In genomic region chr22:20321552-20322211, GRCh38 we compare ENCODE assay signal across 7 cellular contexts. TPM values are rescaled to one million over a fixed set of nuclear protein-coding genes. Genes with fewer than 3 reads are reported as not detected.
DNase-seq lines count a peak whose midpoint lies in the region; ATAC-seq and TF ChIP-seq lines count a peak whose summit lies in the region.
"Not testable (repeated sequence)": the region's sequence is repeated elsewhere in the genome, so short reads cannot be mapped to it uniquely, and the experiment has no call there.

No MANE protein-coding gene starts in this region.

- H3K27me3 Mint-ChIP-seq in WTC11 (ENCODE audit: low read depth); activated T-cell treated with anti-CD3 and anti-CD28 coated beads, Interleukin-2, amount 50 U/mL, for 72 hours (ENCODE audit: low read depth); MCF 10A (ENCODE audit: insufficient read depth, unreplicated experiment); naive thymus-derived CD8-positive, alpha-beta T cell: not testable (repeated sequence)

- H3K27ac Mint-ChIP-seq in WTC11, result peak overlapping the region; percentile 82; the same call in 1 of the 2 replicates
- not testable (repeated sequence) for H3K27ac Mint-ChIP-seq in activated T-cell treated with anti-CD3 and anti-CD28 coated beads, Interleukin-2, amount 50 U/mL, for 72 hours; MCF 10A (ENCODE audit: low read depth, unreplicated experiment)
- peak overlapping the region in 9 of 10 donors; percentile 48 to 92 (median 80) for H3K27ac Mint-ChIP-seq in naive thymus-derived CD8-positive, alpha-beta T cell

- H3K36me3 ChIP-seq in heart right ventricle; skeletal muscle satellite cell (ENCODE audit: insufficient read depth, low read length): not testable (repeated sequence)

- peak; percentile 0 for DNase-seq in H4 (ENCODE audit: low spot score)
- peak; percentile 8 for DNase-seq in WTC11 (ENCODE audit: low spot score)
- DNase-seq in activated T-cell treated with anti-CD3 and anti-CD28 coated beads, Interleukin-2, amount 50 U/mL, for 72 hours; MCF 10A (ENCODE audit: unreplicated experiment); heart right ventricle; naive thymus-derived CD8-positive, alpha-beta T cell: not testable (repeated sequence)

- POLR2A ChIA-PET in WTC11 (lab: Charles Lee); MCF 10A (lab: Yijun Ruan, JAX); naive thymus-derived CD8-positive, alpha-beta T cell (lab: Charles Lee): not testable (repeated sequence)

- H3K4me1 ChIP-seq in heart right ventricle (peaks cover 13 to 46% (median 34%) of the 10 kb centered on the region in 9 donors), skeletal muscle satellite cell (ENCODE audit: control insufficient read depth, insufficient read depth, low read length) (peaks cover 38% of the 10 kb centered on the region)

- peaks cover 37% of the 10 kb centered on the region for H3K4me1 Mint-ChIP-seq in WTC11
- H3K4me1 Mint-ChIP-seq in activated T-cell treated with anti-CD3 and anti-CD28 coated beads, Interleukin-2, amount 50 U/mL, for 72 hours (ENCODE audit: low read depth), result peaks cover 66% of the 10 kb centered on the region
- H3K4me1 Mint-ChIP-seq in MCF 10A (ENCODE audit: insufficient read depth, unreplicated experiment), result not testable (repeated sequence)
- H3K4me1 Mint-ChIP-seq in naive thymus-derived CD8-positive, alpha-beta T cell, result peaks cover 27 to 66% (median 60%) of the 10 kb centered on the region in 4 donors

- H3K4me3 ChIP-seq in heart right ventricle, result peak overlapping the region in 6 of 10 donors; percentile 80 to 98 (median 93)
- peak overlapping the region; percentile 99 for H3K4me3 ChIP-seq in skeletal muscle satellite cell (ENCODE audit: low read length)

- not testable (repeated sequence) for TF ChIP-seq CTCF in WTC11 (IDR thresholded peaks at IDR 0.05); MCF 10A (IDR thresholded peaks at IDR 0.05; ENCODE audit: unreplicated experiment); heart right ventricle (IDR thresholded peaks at IDR 0.05)

- CTCF ChIA-PET in WTC11 (lab: Charles Lee); MCF 10A (lab: Yijun Ruan, JAX): not testable (repeated sequence)

- not testable (repeated sequence) for BruUV-seq in MCF 10A (replicated peaks; lab: Mats Ljungman, UMichigan)

- not testable (repeated sequence) for H3K9me3 Mint-ChIP-seq in WTC11; activated T-cell treated with anti-CD3 and anti-CD28 coated beads, Interleukin-2, amount 50 U/mL, for 72 hours; MCF 10A (ENCODE audit: unreplicated experiment); naive thymus-derived CD8-positive, alpha-beta T cell

- peak overlapping the region; percentile 91 for H3K4me3 Mint-ChIP-seq in WTC11
- peak overlapping the region; percentile 94 to 98 for H3K4me3 Mint-ChIP-seq in activated T-cell treated with anti-CD3 and anti-CD28 coated beads, Interleukin-2, amount 50 U/mL, for 72 hours
- H3K4me3 Mint-ChIP-seq in MCF 10A (ENCODE audit: unreplicated experiment), result peak overlapping the region; percentile 88
- peak overlapping the region; percentile 33 to 94 (median 90) for H3K4me3 Mint-ChIP-seq in naive thymus-derived CD8-positive, alpha-beta T cell

- peak overlapping the region in 7 of 10 donors; percentile 77 to 98 (median 93) for H3K27ac ChIP-seq in heart right ventricle

- H3K4me2 ChIP-seq in skeletal muscle satellite cell (ENCODE audit: low read length), result peak overlapping the region; percentile 97

- H3K36me3 Mint-ChIP-seq in WTC11; activated T-cell treated with anti-CD3 and anti-CD28 coated beads, Interleukin-2, amount 50 U/mL, for 72 hours (ENCODE audit: insufficient read depth in 2 of 2); MCF 10A (ENCODE audit: insufficient read depth, unreplicated experiment); naive thymus-derived CD8-positive, alpha-beta T cell: not testable (repeated sequence)

- WGBS in heart right ventricle, 2 donors, result 35 to 56% methylated on average over 7 of the region's 7 CpGs

- intact Hi-C loops in MCF 10A (cut with micrococcal nuclease), result not testable (repeated sequence)
- intact Hi-C loops in heart right ventricle (cut with DNase I), result loop anchor here in 2 of 10 donors (5.0 to 10.0 kb wide), 2 partner anchors 71 to 297 kb away; partner anchors contain the start of genes TANGO2 (in 1 of the 2) and ZNF74 (in 1 of the 2)

- not testable (repeated sequence) for H3K9ac ChIP-seq in skeletal muscle satellite cell (ENCODE audit: low read depth, low read length)

- not testable (repeated sequence) for H3K27me3 ChIP-seq in heart right ventricle; skeletal muscle satellite cell (ENCODE audit: control insufficient read depth, insufficient read depth, low read length)

- ATAC-seq in WTC11; activated T-cell treated with anti-CD3 and anti-CD28 coated beads, Interleukin-2, amount 50 U/mL, for 72 hours (replicated peaks in 1 of 2); heart right ventricle; naive thymus-derived CD8-positive, alpha-beta T cell: not testable (repeated sequence)

- not testable (repeated sequence) for H3K9me3 ChIP-seq in heart right ventricle; skeletal muscle satellite cell (replicated peaks; ENCODE audit: low read length)

RNA-seq across cellular contexts. Expression of gene DGCR6L, which starts 1.8 kb away (rescaled TPM):
- 36.8 and 43.3 TPM in 2 replicates for total RNA-seq in H4 (2014; rRNA removed; shearing (Covaris generic))
- total RNA-seq in WTC11 (2021) (61.9 to 68.5 TPM (median 63.6 TPM) in 3 replicates), MCF 10A (2022) (33.3 and 36.4 TPM in 2 replicates), heart right ventricle (10 to 100 TPM; 37.9 to 65.9 (median 40.5) TPM)
- total RNA-seq in activated T-cell treated with anti-CD3 and anti-CD28 coated beads, Interleukin-2, amount 50 U/mL, for 72 hours, result 10 to 100 TPM; 23.3 to 31.8 TPM
- 10 to 100 TPM; 57.3 to 90.3 TPM for polyA plus RNA-seq in heart right ventricle
- 10 to 100 TPM; 36.1 to 38.9 TPM for total RNA-seq in naive thymus-derived CD8-positive, alpha-beta T cell
- 100 to 1,000 TPM; 104 to 144 (median 124) TPM for polyA plus RNA-seq in naive thymus-derived CD8-positive, alpha-beta T cell
- total RNA-seq in skeletal muscle satellite cell (2012; rRNA removed), result 54.8 and 55.5 TPM in 2 replicates

RNA-seq across cellular contexts. Expression of gene RTN4R, which starts 53.6 kb away (rescaled TPM):
- 3.2 TPM in 2 replicates for total RNA-seq in H4 (2014; rRNA removed; shearing (Covaris generic))
- 23.0 to 27.0 TPM (median 25.0 TPM) in 3 replicates for total RNA-seq in WTC11 (2021)
- total RNA-seq in activated T-cell treated with anti-CD3 and anti-CD28 coated beads, Interleukin-2, amount 50 U/mL, for 72 hours, result 1 to 10 TPM; 1.4 to 1.5 TPM
- 2.7 and 3.7 TPM in 2 replicates for total RNA-seq in MCF 10A (2022)
- 1 to 10 TPM in 5 of 10 donors, under 1 TPM in 5; 0.56 to 2.5 (median 0.93) TPM for total RNA-seq in heart right ventricle
- polyA plus RNA-seq in heart right ventricle, result 1 to 10 TPM in 1 of 2 donors, under 1 TPM in 1; 0.59 to 1.5 TPM
- total RNA-seq in naive thymus-derived CD8-positive, alpha-beta T cell, result 1 to 10 TPM; 5.0 to 5.1 TPM
- polyA plus RNA-seq in naive thymus-derived CD8-positive, alpha-beta T cell, result 1 to 10 TPM; 4.3 to 5.6 (median 4.7) TPM
- total RNA-seq in skeletal muscle satellite cell (2012; rRNA removed), result under 0.01 and 0.25 TPM in 2 replicates
